Comparison of ENCODE assay signal across 7 cellular contexts in the genomic region with DNA sequence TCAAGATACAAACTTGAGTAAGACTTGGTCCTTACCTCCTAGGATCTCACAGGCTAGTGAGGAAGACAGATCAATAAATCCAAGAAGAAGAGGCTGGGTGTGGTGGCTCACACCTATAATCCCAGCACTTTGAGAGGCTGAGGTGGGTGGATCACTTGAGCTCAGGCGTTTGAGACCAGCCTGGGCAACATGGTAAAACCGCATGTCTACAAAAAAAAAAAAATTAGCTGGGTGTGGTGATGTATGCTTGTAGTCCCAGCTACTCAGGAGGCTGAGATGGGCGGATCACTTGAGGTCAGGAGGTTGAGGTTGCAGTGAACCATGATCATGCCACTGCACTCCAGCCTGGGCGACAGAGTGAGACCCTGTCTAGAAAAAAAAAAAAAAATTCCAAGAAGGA.
A peak's percentile ranks its signal among the peaks of the same experiment; 100 is the strongest.
DNase-seq lines count a peak whose midpoint lies in the region; ATAC-seq and TF ChIP-seq lines count a peak whose summit lies in the region.
"Not testable (repeated sequence)": the region's sequence is repeated elsewhere in the genome, so short reads cannot be mapped to it uniquely, and the experiment has no call there.

No MANE protein-coding gene starts in this region.

- H3K27ac Mint-ChIP-seq in activated CD8-positive, alpha-beta memory T cell treated with anti-CD3 and anti-CD28 coated beads, Interleukin-2, amount 10 ng/mL, durations not matched to agents 7 days and 5 days: peak overlapping the region; percentile 5
- H3K27ac Mint-ChIP-seq in activated naive CD4-positive, alpha-beta T cell treated with anti-CD3 and anti-CD28 coated beads, Interleukin-2, amount 50 U/mL, for 24 hours: peak overlapping the region; percentile 73
- H3K27ac Mint-ChIP-seq in chondrocyte (ENCODE audit: unreplicated experiment) (peak overlapping the region; percentile 86), progenitor cell of endocrine pancreas (peak overlapping the region; percentile 38)

- not testable (repeated sequence) for TF ChIP-seq CTCF in VCaP (conservative IDR thresholded peaks at IDR 0.05); chondrocyte (IDR thresholded peaks at IDR 0.05); progenitor cell of endocrine pancreas (IDR thresholded peaks at IDR 0.05; ENCODE audit: unreplicated experiment)

- H3K4me1 Mint-ChIP-seq in activated CD8-positive, alpha-beta memory T cell treated with anti-CD3 and anti-CD28 coated beads, Interleukin-2, amount 10 ng/mL, durations not matched to agents 7 days and 5 days: peaks cover 34% of the 10 kb centered on the region
- peaks cover 27% of the 10 kb centered on the region for H3K4me1 Mint-ChIP-seq in activated naive CD4-positive, alpha-beta T cell treated with anti-CD3 and anti-CD28 coated beads, Interleukin-2, amount 50 U/mL, for 24 hours
- H3K4me1 Mint-ChIP-seq in chondrocyte (ENCODE audit: low read depth): peaks cover 32% of the 10 kb centered on the region
- H3K4me1 Mint-ChIP-seq in progenitor cell of endocrine pancreas (ENCODE audit: low read depth): peaks cover 17% of the 10 kb centered on the region

- not testable (repeated sequence) for H3K36me3 Mint-ChIP-seq in activated CD8-positive, alpha-beta memory T cell treated with anti-CD3 and anti-CD28 coated beads, Interleukin-2, amount 10 ng/mL, durations not matched to agents 7 days and 5 days; activated naive CD4-positive, alpha-beta T cell treated with anti-CD3 and anti-CD28 coated beads, Interleukin-2, amount 50 U/mL, for 24 hours; chondrocyte (ENCODE audit: low read depth); progenitor cell of endocrine pancreas (ENCODE audit: insufficient read depth)

- H3K9me3 Mint-ChIP-seq in activated CD8-positive, alpha-beta memory T cell treated with anti-CD3 and anti-CD28 coated beads, Interleukin-2, amount 10 ng/mL, durations not matched to agents 7 days and 5 days (ENCODE audit: low read depth); activated naive CD4-positive, alpha-beta T cell treated with anti-CD3 and anti-CD28 coated beads, Interleukin-2, amount 50 U/mL, for 24 hours; chondrocyte (ENCODE audit: low read depth); progenitor cell of endocrine pancreas (ENCODE audit: low read depth): not testable (repeated sequence)

- CTCF ChIA-PET in activated CD8-positive, alpha-beta memory T cell treated with anti-CD3 and anti-CD28 coated beads, Interleukin-2, amount 10 ng/mL, durations not matched to agents 7 days and 5 days (lab: Charles Lee): interaction anchor here (0.8 to 1.5 kb wide), 6 partner anchors 8 to 356 kb away, joined by 3 to 6 read pairs (median 3); no protein-coding TSS in a partner anchor

- in situ Hi-C loops in Caki2 (cut with HindIII; ENCODE audit: low pct_unique_long_range_greater_than_20kb, low sequenced_read_pairs): not testable (repeated sequence)

- H3K27me3 Mint-ChIP-seq in activated CD8-positive, alpha-beta memory T cell treated with anti-CD3 and anti-CD28 coated beads, Interleukin-2, amount 10 ng/mL, durations not matched to agents 7 days and 5 days; activated naive CD4-positive, alpha-beta T cell treated with anti-CD3 and anti-CD28 coated beads, Interleukin-2, amount 50 U/mL, for 24 hours; chondrocyte (ENCODE audit: low read depth); progenitor cell of endocrine pancreas: not testable (repeated sequence)

- H3K27ac ChIP-seq in VCaP: peak overlapping the region; percentile 92

- not testable (repeated sequence) for H3K4me3 Mint-ChIP-seq in activated CD8-positive, alpha-beta memory T cell treated with anti-CD3 and anti-CD28 coated beads, Interleukin-2, amount 10 ng/mL, durations not matched to agents 7 days and 5 days; activated naive CD4-positive, alpha-beta T cell treated with anti-CD3 and anti-CD28 coated beads, Interleukin-2, amount 50 U/mL, for 24 hours; chondrocyte (ENCODE audit: unreplicated experiment); progenitor cell of endocrine pancreas (ENCODE audit: low read depth)

- ATAC-seq in activated CD8-positive, alpha-beta memory T cell treated with anti-CD3 and anti-CD28 coated beads, Interleukin-2, amount 10 ng/mL, durations not matched to agents 7 days and 5 days: peak; percentile 43

- peak; percentile 52 for DNase-seq in Caki2 (ENCODE audit: low read depth)
- not testable (repeated sequence) for DNase-seq in activated CD8-positive, alpha-beta memory T cell treated with anti-CD3 and anti-CD28 coated beads, Interleukin-2, amount 10 ng/mL, durations not matched to agents 7 days and 5 days; chondrocyte (ENCODE audit: low spot score); progenitor cell of endocrine pancreas (ENCODE audit: low spot score, unreplicated experiment)
- DNase-seq in mesenteric fat pad (ENCODE audit: low spot score): peak; percentile 3

Comparison
In these comparisons a context has a peak if more than half of its experiments do, and no peak if none do; other contexts are left out.
1. H3K27ac Mint-ChIP-seq: peak in every context shown above with its lines; median percentile 86 in chondrocyte; 73 in activated naive CD4-positive, alpha-beta T cell treated with anti-CD3 and anti-CD28 coated beads, Interleukin-2, amount 50 U/mL, for 24 hours; 38 in progenitor cell of endocrine pancreas; 5 in activated CD8-positive, alpha-beta memory T cell treated with anti-CD3 and anti-CD28 coated beads, Interleukin-2, amount 10 ng/mL, durations not matched to agents 7 days and 5 days.